In genomic region chr15:100705841-100706240, GRCh38 we compare ENCODE assay signal across 24 cellular contexts.
"Had no signal": no experiment of that assay in that cellular context is flagged by ENCODE, and none has a peak within 500 bp of the region (broad histone marks: within the 10 kb centered on the region; RNA-seq: fewer than 3 reads in every experiment).

No MANE protein-coding gene starts in this region.

- H3K4me1 Mint-ChIP-seq: neural crest cell; stimulated activated naive B cell treated with anti-CD40 and anti-IgM and Interleukin-4, amounts not matched to agents 10 μg/mL and 1 μg/mL and 100 μg/mL, for 72 hours had no signal

- H3K4me3 Mint-ChIP-seq: naive thymus-derived CD8-positive, alpha-beta T cell; neural crest cell; stimulated activated naive B cell treated with anti-CD40 and anti-IgM and Interleukin-4, amounts not matched to agents 10 μg/mL and 1 μg/mL and 100 μg/mL, for 72 hours; stimulated activated naive CD8-positive, alpha-beta T cell treated with anti-CD3 and anti-CD28 coated beads, Interleukin-15, amount 100 ng/mL, for 72 hours had no signal

- H3K27ac ChIP-seq: dorsolateral prefrontal cortex, gastrocnemius medialis, heart right ventricle, pancreas, psoas muscle, right lobe of liver, testis, tibial nerve had no signal

- ATAC-seq: esophagus mucosa; gastrocnemius medialis; heart right ventricle; left cardiac atrium; left ventricle myocardium superior; mucosa of descending colon; naive thymus-derived CD8-positive, alpha-beta T cell; pancreas; psoas muscle; stimulated activated naive B cell treated with anti-CD40 and anti-IgM and Interleukin-4, amounts not matched to agents 10 μg/mL and 1 μg/mL and 100 μg/mL, for 72 hours; stimulated activated naive CD8-positive, alpha-beta T cell treated with anti-CD3 and anti-CD28 coated beads, Interleukin-15, amount 100 ng/mL, for 72 hours had no signal

- H3K27ac Mint-ChIP-seq: naive thymus-derived CD8-positive, alpha-beta T cell; stimulated activated naive B cell treated with anti-CD40 and anti-IgM and Interleukin-4, amounts not matched to agents 10 μg/mL and 1 μg/mL and 100 μg/mL, for 72 hours; stimulated activated naive CD8-positive, alpha-beta T cell treated with anti-CD3 and anti-CD28 coated beads, Interleukin-15, amount 100 ng/mL, for 72 hours had no signal

- H3K4me1 ChIP-seq: gastrocnemius medialis, pancreas, psoas muscle, right lobe of liver, testis, tibial nerve had no signal

- H3K9me3 ChIP-seq: gastrocnemius medialis, mucosa of descending colon, pancreas, psoas muscle, right lobe of liver, testis had no signal

- H3K4me3 ChIP-seq: dorsolateral prefrontal cortex, gastrocnemius medialis, heart right ventricle, mucosa of descending colon, pancreas, psoas muscle, right lobe of liver, testis, tibial nerve had no signal

- H3K27me3 ChIP-seq: gastrocnemius medialis, pancreas, testis, tibial nerve had no signal

- H3K36me3 ChIP-seq: gastrocnemius medialis, heart right ventricle, pancreas, right lobe of liver, tibial nerve had no signal

- DNase-seq: central memory CD4-positive, alpha-beta T cell; cortex of kidney; dorsolateral prefrontal cortex; effector CD8-positive, alpha-beta T cell; gastrocnemius medialis; heart right ventricle; left cardiac atrium; left ventricle myocardium superior; mucosa of descending colon; naive thymus-derived CD8-positive, alpha-beta T cell; nucleus accumbens; pancreas; psoas muscle; retina; right lobe of liver; stimulated activated CD4-positive, alpha-beta T cell treated with anti-CD3 and anti-CD28 coated beads, Interleukin-15, amount 100 ng/mL, for 24 hours; stimulated activated CD4-positive, alpha-beta T cell treated with anti-CD3 and anti-CD28 coated beads, Interleukin-1b, Interleukin-23, amount 100 ng/mL, for 48 hours; stimulated activated CD4-positive, alpha-beta T cell treated with anti-CD3 and anti-CD28 coated beads, Interleukin-4, amount 100 ng/mL, for 24 hours; stimulated activated naive B cell treated with anti-CD40 and anti-IgM and Interleukin-4, amounts not matched to agents 10 μg/mL and 1 μg/mL and 100 μg/mL, for 72 hours; stimulated activated naive CD8-positive, alpha-beta T cell treated with anti-CD3 and anti-CD28 coated beads, Interleukin-15, amount 100 ng/mL, for 72 hours; testis had no signal
